ENCODE assay signal across 1 cellular context in genomic region chr20:36886859-36887778, GRCh38.
TF ChIP-seq lines count a peak whose summit lies in the region.

No MANE protein-coding gene starts in this region.

TF ChIP-seq in GM12878, 131 proteins besides CTCF, POLR2A, EP300 and RAD21 (continued from another document and continues in another):
- TF ChIP-seq ZNF384 (IDR thresholded peaks at IDR 0.05; ENCODE audit: borderline replicate concordance, low read depth, low read length) (no peak), FOXK2 (IDR thresholded peaks at IDR 0.05) (no peak), RUNX3 (IDR thresholded peaks at IDR 0.05; ENCODE audit: low read length) (peak; percentile 62), ZNF24 (IDR thresholded peaks at IDR 0.05) (no peak), SMC3 (IDR thresholded peaks at IDR 0.05; ENCODE audit: borderline replicate concordance, low read length) (peak; percentile 92), YBX1 (IDR thresholded peaks at IDR 0.05) (no peak), CBX3 (IDR thresholded peaks at IDR 0.05; ENCODE audit: borderline replicate concordance, low read depth) (no peak), BHLHE40 (IDR thresholded peaks at IDR 0.05; ENCODE audit: borderline replicate concordance in 1 of 2, low read depth in 2 of 2, low read length in 1 of 2) (no peak; a peak in 1 of 4 replicates), RBBP5 (conservative IDR thresholded peaks at IDR 0.05) (no peak), CHD4 (IDR thresholded peaks at IDR 0.05) (no peak), HDAC6 (IDR thresholded peaks at IDR 0.05; ENCODE audit: unreplicated experiment) (no peak), SPI1 (IDR thresholded peaks at IDR 0.05; ENCODE audit: borderline replicate concordance, insufficient read depth, low read depth, low read length) (peak; percentile 49; the same call in 1 of the 2 replicates), ZNF207 (IDR thresholded peaks at IDR 0.05; ENCODE audit: borderline replicate concordance) (0 out of 2 replicates have a peak, but pooled peaks have one; percentile 33), MYC (IDR thresholded peaks at IDR 0.05; ENCODE audit: insufficient read depth, insufficient read length, insufficient replicate concordance, low read length, severe bottlenecking) (no peak), SIN3A (IDR thresholded peaks at IDR 0.05; ENCODE audit: low read depth, low read length) (no peak), NFIC (IDR thresholded peaks at IDR 0.05; ENCODE audit: low read depth, low read length) (no peak), MTA3 (IDR thresholded peaks at IDR 0.05; ENCODE audit: borderline replicate concordance, low read length) (no peak), ATF7 (IDR thresholded peaks at IDR 0.05; ENCODE audit: low read depth) (no peak), TCF12 (IDR thresholded peaks at IDR 0.05; ENCODE audit: low read depth, low read length) (0 out of 2 replicates have a peak, but pooled peaks have one; percentile 18), POU2F2 (IDR thresholded peaks at IDR 0.05; ENCODE audit: borderline replicate concordance, low read depth, low read length) (peak; percentile 57; the same call in 1 of the 3 replicates), KLF5 (IDR thresholded peaks at IDR 0.05; ENCODE audit: partially characterized antibody) (no peak), TCF7 (IDR thresholded peaks at IDR 0.05; ENCODE audit: borderline replicate concordance) (no peak), ZZZ3 (IDR thresholded peaks at IDR 0.05; ENCODE audit: control insufficient read depth, insufficient read length, low read depth) (no peak), PML (IDR thresholded peaks at IDR 0.05; ENCODE audit: low read length) (no peak), NR2C2 (IDR thresholded peaks at IDR 0.05; ENCODE audit: borderline replicate concordance, control insufficient read depth, insufficient read length, low read depth) (no peak), TBL1XR1 (IDR thresholded peaks at IDR 0.05; ENCODE audit: low read depth, low read length) (peak; percentile 20; the same call in 1 of the 2 replicates), BCLAF1 (IDR thresholded peaks at IDR 0.05) (no peak), WRNIP1 (IDR thresholded peaks at IDR 0.05; ENCODE audit: borderline replicate concordance, low read depth, low read length) (no peak), USF1 (IDR thresholded peaks at IDR 0.05; ENCODE audit: borderline replicate concordance, extremely low read length, insufficient read depth, low read depth, low read length) (no peak), CREM (IDR thresholded peaks at IDR 0.05; ENCODE audit: low read depth) (no peak), ZNF274 (IDR thresholded peaks at IDR 0.05; ENCODE audit: insufficient read depth, insufficient read length) (no peak), SRF (IDR thresholded peaks at IDR 0.05; ENCODE audit: low read depth in 2 of 2, low read length in 2 of 2) (no peak), BCL11A (IDR thresholded peaks at IDR 0.05; ENCODE audit: low read depth, low read length) (no peak), ZBTB11 (CRISPR knock-in tag; IDR thresholded peaks at IDR 0.05) (no peak), FOXM1 (IDR thresholded peaks at IDR 0.05; ENCODE audit: low read depth, low read length) (no peak), ZNF217 (IDR thresholded peaks at IDR 0.05) (no peak), MEF2A (IDR thresholded peaks at IDR 0.05; ENCODE audit: insufficient read depth, low read depth, low read length) (no peak), ATF3 (IDR thresholded peaks at IDR 0.05; ENCODE audit: borderline replicate concordance, extremely low read depth, low read depth, low read length) (no peak), ZNF592 (IDR thresholded peaks at IDR 0.05) (peak; percentile 43; the same call in 1 of the 2 replicates), EZH2 (IDR thresholded peaks at IDR 0.05; ENCODE audit: borderline replicate concordance, control insufficient read depth, low read depth, low read length) (no peak), NKRF (conservative IDR thresholded peaks at IDR 0.05) (no peak)
- TF ChIP-seq, protein P1, sequence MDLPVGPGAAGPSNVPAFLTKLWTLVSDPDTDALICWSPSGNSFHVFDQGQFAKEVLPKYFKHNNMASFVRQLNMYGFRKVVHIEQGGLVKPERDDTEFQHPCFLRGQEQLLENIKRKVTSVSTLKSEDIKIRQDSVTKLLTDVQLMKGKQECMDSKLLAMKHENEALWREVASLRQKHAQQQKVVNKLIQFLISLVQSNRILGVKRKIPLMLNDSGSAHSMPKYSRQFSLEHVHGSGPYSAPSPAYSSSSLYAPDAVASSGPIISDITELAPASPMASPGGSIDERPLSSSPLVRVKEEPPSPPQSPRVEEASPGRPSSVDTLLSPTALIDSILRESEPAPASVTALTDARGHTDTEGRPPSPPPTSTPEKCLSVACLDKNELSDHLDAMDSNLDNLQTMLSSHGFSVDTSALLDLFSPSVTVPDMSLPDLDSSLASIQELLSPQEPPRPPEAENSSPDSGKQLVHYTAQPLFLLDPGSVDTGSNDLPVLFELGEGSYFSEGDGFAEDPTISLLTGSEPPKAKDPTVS (IDR thresholded peaks at IDR 0.05; ENCODE audit: low read depth, low read length), result no peak
- TF ChIP-seq, protein P2, sequence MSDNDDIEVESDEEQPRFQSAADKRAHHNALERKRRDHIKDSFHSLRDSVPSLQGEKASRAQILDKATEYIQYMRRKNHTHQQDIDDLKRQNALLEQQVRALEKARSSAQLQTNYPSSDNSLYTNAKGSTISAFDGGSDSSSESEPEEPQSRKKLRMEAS (IDR thresholded peaks at IDR 0.05; ENCODE audit: low read depth, low read length), result no peak
- TF ChIP-seq, protein P3, sequence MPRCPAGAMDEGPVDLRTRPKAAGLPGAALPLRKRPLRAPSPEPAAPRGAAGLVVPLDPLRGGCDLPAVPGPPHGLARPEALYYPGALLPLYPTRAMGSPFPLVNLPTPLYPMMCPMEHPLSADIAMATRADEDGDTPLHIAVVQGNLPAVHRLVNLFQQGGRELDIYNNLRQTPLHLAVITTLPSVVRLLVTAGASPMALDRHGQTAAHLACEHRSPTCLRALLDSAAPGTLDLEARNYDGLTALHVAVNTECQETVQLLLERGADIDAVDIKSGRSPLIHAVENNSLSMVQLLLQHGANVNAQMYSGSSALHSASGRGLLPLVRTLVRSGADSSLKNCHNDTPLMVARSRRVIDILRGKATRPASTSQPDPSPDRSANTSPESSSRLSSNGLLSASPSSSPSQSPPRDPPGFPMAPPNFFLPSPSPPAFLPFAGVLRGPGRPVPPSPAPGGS (IDR thresholded peaks at IDR 0.05; ENCODE audit: borderline replicate concordance, insufficient read depth, low read depth, low read length, poor library complexity, severe bottlenecking), result no peak
- TF ChIP-seq, protein P4, sequence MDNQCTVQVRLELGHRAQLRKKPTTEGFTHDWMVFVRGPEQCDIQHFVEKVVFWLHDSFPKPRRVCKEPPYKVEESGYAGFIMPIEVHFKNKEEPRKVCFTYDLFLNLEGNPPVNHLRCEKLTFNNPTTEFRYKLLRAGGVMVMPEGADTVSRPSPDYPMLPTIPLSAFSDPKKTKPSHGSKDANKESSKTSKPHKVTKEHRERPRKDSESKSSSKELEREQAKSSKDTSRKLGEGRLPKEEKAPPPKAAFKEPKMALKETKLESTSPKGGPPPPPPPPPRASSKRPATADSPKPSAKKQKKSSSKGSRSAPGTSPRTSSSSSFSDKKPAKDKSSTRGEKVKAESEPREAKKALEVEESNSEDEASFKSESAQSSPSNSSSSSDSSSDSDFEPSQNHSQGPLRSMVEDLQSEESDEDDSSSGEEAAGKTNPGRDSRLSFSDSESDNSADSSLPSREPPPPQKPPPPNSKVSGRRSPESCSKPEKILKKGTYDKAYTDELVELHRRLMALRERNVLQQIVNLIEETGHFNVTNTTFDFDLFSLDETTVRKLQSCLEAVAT (IDR thresholded peaks at IDR 0.05), result 0 out of 2 replicates have a peak, but pooled peaks have one; percentile 28
